1 cellular context compared by ENCODE assay signal in genomic region chr5:56088431-56088949, GRCh38.
TF ChIP-seq lines count a peak whose summit lies in the region.

No MANE protein-coding gene starts in this region.

TF ChIP-seq in SK-N-SH, 30 proteins besides CTCF, POLR2A, EP300 and RAD21 (continued from another document):
- TF ChIP-seq SIN3A (IDR thresholded peaks at IDR 0.05; ENCODE audit: borderline replicate concordance, low read depth, low read length) (no peak), FOSL2 (IDR thresholded peaks at IDR 0.05; ENCODE audit: borderline replicate concordance, low read depth) (no peak), MEF2A (IDR thresholded peaks at IDR 0.05; ENCODE audit: borderline replicate concordance, low read depth) (no peak), GABPA (IDR thresholded peaks at IDR 0.05; ENCODE audit: low read depth) (no peak)
